Comparison of ENCODE assay signal across 8 cellular contexts in the genomic region with DNA sequence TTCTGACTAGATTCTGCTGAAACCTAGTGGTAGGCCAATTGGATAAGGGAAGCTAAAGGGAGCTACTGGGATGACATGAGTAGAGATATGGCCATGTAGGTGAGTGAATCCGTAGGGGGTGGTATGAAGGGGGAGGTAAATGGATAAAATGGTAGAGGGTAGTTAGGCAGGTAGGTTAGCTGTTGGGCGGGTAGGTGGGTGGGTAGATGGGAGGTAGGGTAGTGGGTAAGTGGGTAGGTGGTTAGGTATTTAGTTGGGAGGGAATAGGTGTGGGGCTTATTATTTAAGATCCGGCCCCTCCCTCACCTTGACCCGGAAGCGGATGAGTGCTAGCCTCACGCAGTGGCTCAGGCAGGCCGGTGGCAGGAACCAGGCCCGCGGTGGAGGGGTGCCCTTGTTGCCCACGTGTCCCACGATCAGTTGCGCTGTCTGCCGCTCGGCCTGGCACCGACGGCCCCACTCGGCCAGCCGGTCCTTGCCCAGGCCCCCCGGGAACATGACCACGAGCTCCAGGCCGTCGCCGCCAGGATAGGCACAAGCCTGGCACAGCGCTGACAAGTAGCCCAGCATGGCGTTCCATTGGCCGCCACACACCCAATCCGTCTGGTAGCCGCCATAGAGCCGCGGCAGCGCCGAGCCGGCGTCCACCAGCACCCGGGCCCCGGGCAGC. TPM values are rescaled to one million over a fixed set of nuclear protein-coding genes. Genes with fewer than 3 reads are reported as not detected.
A peak's percentile ranks its signal among the peaks of the same experiment; 100 is the strongest.
DNase-seq lines count a peak whose midpoint lies in the region; ATAC-seq lines count a peak whose summit lies in the region.

No MANE protein-coding gene starts in this region.

- ATAC-seq in GM18868 (IDR thresholded peaks at IDR 0.05; ENCODE audit: unreplicated experiment): peak; percentile 65
- ATAC-seq in HG03103 (IDR thresholded peaks at IDR 0.05; ENCODE audit: low read depth, unreplicated experiment): peak; percentile 55
- peak; percentile 78 for ATAC-seq in activated CD8-positive, alpha-beta T cell treated with anti-CD3 and anti-CD28 coated beads, Interleukin-2, amount 10 ng/mL, durations not matched to agents 7 days and 5 days

- POLR2A ChIA-PET in activated CD8-positive, alpha-beta T cell treated with anti-CD3 and anti-CD28 coated beads, Interleukin-2, amount 10 ng/mL, durations not matched to agents 7 days and 5 days (lab: Charles Lee): interaction anchor here (0.8 to 4.1 kb wide), 2 partner anchors 139 to 595 kb away, joined by 3 to 27 read pairs; a partner anchor contains a TSS

- H3K4me3 ChIP-seq in effector memory CD4-positive, alpha-beta T cell (ENCODE audit: insufficient read depth, low read depth, low read length, poor library complexity, severe bottlenecking): peak overlapping the region; percentile 64
- peak overlapping the region; percentile 63 for H3K4me3 ChIP-seq in mesodermal cell (ENCODE audit: extremely low read depth, insufficient read depth, low read length, poor library complexity, severe bottlenecking)

- H3K27ac Mint-ChIP-seq in activated CD8-positive, alpha-beta T cell treated with anti-CD3 and anti-CD28 coated beads, Interleukin-2, amount 10 ng/mL, durations not matched to agents 7 days and 5 days: peak overlapping the region; percentile 80

- H3K9me3 Mint-ChIP-seq in activated CD8-positive, alpha-beta T cell treated with anti-CD3 and anti-CD28 coated beads, Interleukin-2, amount 10 ng/mL, durations not matched to agents 7 days and 5 days (ENCODE audit: insufficient read depth): no peaks in the 10 kb centered on the region

- DNase-seq in AG08396 (ENCODE audit: low spot score) (peak; percentile 41), NCI-H524 (lab: John Stamatoyannopoulos, UW) (peak; percentile 40 to 52)
- peak; percentile 78 for DNase-seq in activated CD8-positive, alpha-beta T cell treated with anti-CD3 and anti-CD28 coated beads, Interleukin-2, amount 10 ng/mL, durations not matched to agents 7 days and 5 days
- peak; percentile 34 to 58 (median 43) for DNase-seq in effector memory CD4-positive, alpha-beta T cell
- DNase-seq in stimulated activated CD8-positive, alpha-beta memory T cell treated with anti-CD3 and anti-CD28 coated beads, Interleukin-2, amount 100 ng/mL, for 1 hour (ENCODE audit: low read depth in 2 of 2): peak; percentile 34 to 38

- CTCF ChIA-PET in activated CD8-positive, alpha-beta T cell treated with anti-CD3 and anti-CD28 coated beads, Interleukin-2, amount 10 ng/mL, durations not matched to agents 7 days and 5 days (lab: Charles Lee): no interaction called here

- H3K27me3 Mint-ChIP-seq in activated CD8-positive, alpha-beta T cell treated with anti-CD3 and anti-CD28 coated beads, Interleukin-2, amount 10 ng/mL, durations not matched to agents 7 days and 5 days (ENCODE audit: low read depth): no peaks in the 10 kb centered on the region

- WGBS in mesodermal cell (ENCODE audit: insufficient coverage in 2 of 2), 2 experiments: 0% methylated on average over 12 to 24 of the region's 36 CpGs

- peaks cover 5% of the 10 kb centered on the region for H3K4me1 ChIP-seq in effector memory CD4-positive, alpha-beta T cell (ENCODE audit: control insufficient read depth, insufficient read depth, low read length, poor library complexity, severe bottlenecking)
- peaks cover 4% of the 10 kb centered on the region for H3K4me1 ChIP-seq in mesodermal cell (ENCODE audit: control insufficient read depth, insufficient read depth, low read length, poor library complexity, severe bottlenecking)

- peak overlapping the region; percentile 73 for H3K27ac ChIP-seq in effector memory CD4-positive, alpha-beta T cell (ENCODE audit: insufficient read depth, low read length, poor library complexity, severe bottlenecking)
- peak overlapping the region; percentile 73 for H3K27ac ChIP-seq in mesodermal cell (ENCODE audit: low read depth, low read length, severe bottlenecking)

- H3K36me3 Mint-ChIP-seq in activated CD8-positive, alpha-beta T cell treated with anti-CD3 and anti-CD28 coated beads, Interleukin-2, amount 10 ng/mL, durations not matched to agents 7 days and 5 days (ENCODE audit: low read depth): peaks cover 30% of the 10 kb centered on the region

- H3K4me1 Mint-ChIP-seq in activated CD8-positive, alpha-beta T cell treated with anti-CD3 and anti-CD28 coated beads, Interleukin-2, amount 10 ng/mL, durations not matched to agents 7 days and 5 days (ENCODE audit: low read depth): peaks cover 47% of the 10 kb centered on the region

- no peaks in the 10 kb centered on the region for H3K27me3 ChIP-seq in effector memory CD4-positive, alpha-beta T cell (replicated peaks; ENCODE audit: control insufficient read depth, insufficient read depth, low read length, poor library complexity, severe bottlenecking)

- H3K36me3 ChIP-seq in effector memory CD4-positive, alpha-beta T cell (ENCODE audit: control insufficient read depth, insufficient read depth, low read length): no peaks in the 10 kb centered on the region
- H3K36me3 ChIP-seq in mesodermal cell (ENCODE audit: control insufficient read depth, insufficient read depth, low read length): no peaks in the 10 kb centered on the region

- H3K4me3 Mint-ChIP-seq in activated CD8-positive, alpha-beta T cell treated with anti-CD3 and anti-CD28 coated beads, Interleukin-2, amount 10 ng/mL, durations not matched to agents 7 days and 5 days: peak overlapping the region; percentile 71

- H3K9me3 ChIP-seq in effector memory CD4-positive, alpha-beta T cell (ENCODE audit: control insufficient read depth, low read length): no peaks in the 10 kb centered on the region
- H3K9me3 ChIP-seq in mesodermal cell (ENCODE audit: control insufficient read depth, low read length): no peaks in the 10 kb centered on the region

RNA-seq across cellular contexts. Expression of a gene that starts 0.7 kb away (rescaled TPM):
- total RNA-seq in activated CD8-positive, alpha-beta T cell treated with anti-CD3 and anti-CD28 coated beads, Interleukin-2, amount 10 ng/mL, durations not matched to agents 7 days and 5 days: 10 to 100 TPM; 10.1 to 10.3 TPM
- polyA plus RNA-seq in mesodermal cell (2013, experiment 1 of 2): 5.6 TPM
- polyA plus RNA-seq in mesodermal cell (2013, experiment 2 of 2): 4.3 TPM

Comparison
In these comparisons a context has a peak if more than half of its experiments do, and no peak if none do; other contexts are left out.
1. Peak in every context shown above with its lines: DNase-seq, ATAC-seq, H3K4me3 ChIP-seq and H3K27ac ChIP-seq.